ENCODE assay signal across 8 cellular contexts in genomic region chr1:112707217-112708001, GRCh38. TPM values are rescaled to one million over a fixed set of nuclear protein-coding genes. Genes with fewer than 3 reads are reported as not detected.
DNase-seq lines count a peak whose midpoint lies in the region; TF ChIP-seq lines count a peak whose summit lies in the region.

No MANE protein-coding gene starts in this region.

- H3K4me3 ChIP-seq in GM06990 (replicated peaks; ENCODE audit: low read depth, low read length) (peak overlapping the region; percentile 85), H7 (ENCODE audit: insufficient read depth, low read depth, low read length) (peak overlapping the region; percentile 92), LNCaP clone FGC (ENCODE audit: low read depth, low read length) (peak overlapping the region; percentile 88), neutrophil (ENCODE audit: low read depth in 1 of 2, low read length in 1 of 2) (peak overlapping the region; percentile 59 to 63)

- TF ChIP-seq CTCF in GM06990 (IDR thresholded peaks at IDR 0.05; ENCODE audit: insufficient read depth, low read length, poor library complexity, severe bottlenecking) (peak; percentile 97), LNCaP clone FGC (IDR thresholded peaks at IDR 0.05; ENCODE audit: control insufficient read depth, extremely low read depth, insufficient read depth) (peak; percentile 98), neutrophil (IDR thresholded peaks at IDR 0.05) (peak; percentile 77), type B pancreatic cell (conservative IDR thresholded peaks at IDR 0.05) (peak; percentile 95)

- H3K36me3 ChIP-seq in GM06990 (ENCODE audit: control insufficient read depth, insufficient read depth, low read length) (0 out of 2 replicates have a peak, but pooled peaks cover 2% of the 10 kb centered on the region), H7 (replicated peaks; ENCODE audit: control insufficient read depth, insufficient read depth, low read length) (peaks cover 3% of the 10 kb centered on the region), neutrophil (no peaks in the 10 kb centered on the region)

- H3K27ac Mint-ChIP-seq in activated naive CD4-positive, alpha-beta T cell treated with anti-CD3 and anti-CD28 coated beads, Interleukin-2, amount 50 U/mL, for 24 hours: no peak overlapping the region
- H3K27ac Mint-ChIP-seq in type B pancreatic cell: peak overlapping the region; percentile 82

- H3K9me3 Mint-ChIP-seq in activated naive CD4-positive, alpha-beta T cell treated with anti-CD3 and anti-CD28 coated beads, Interleukin-2, amount 50 U/mL, for 24 hours: no peaks in the 10 kb centered on the region
- no peaks in the 10 kb centered on the region for H3K9me3 Mint-ChIP-seq in type B pancreatic cell

- peaks cover 37% of the 10 kb centered on the region for H3K4me1 Mint-ChIP-seq in activated naive CD4-positive, alpha-beta T cell treated with anti-CD3 and anti-CD28 coated beads, Interleukin-2, amount 50 U/mL, for 24 hours
- peaks cover 35% of the 10 kb centered on the region for H3K4me1 Mint-ChIP-seq in type B pancreatic cell (ENCODE audit: unreplicated experiment)

- H3K27ac ChIP-seq in neutrophil: no peak overlapping the region

- peak overlapping the region; percentile 69 for H3K4me3 Mint-ChIP-seq in activated naive CD4-positive, alpha-beta T cell treated with anti-CD3 and anti-CD28 coated beads, Interleukin-2, amount 50 U/mL, for 24 hours
- H3K4me3 Mint-ChIP-seq in type B pancreatic cell: peak overlapping the region; percentile 87

- H3K27me3 ChIP-seq in GM06990 (replicated peaks; ENCODE audit: control insufficient read depth, insufficient read depth, low read length) (no peaks in the 10 kb centered on the region), H7 (ENCODE audit: control insufficient read depth, insufficient read depth, low read length) (peaks cover 37% of the 10 kb centered on the region), neutrophil (peaks cover 100% of the 10 kb centered on the region)

- H3K4me1 ChIP-seq in neutrophil (ENCODE audit: control insufficient read depth in 1 of 2, insufficient read depth in 1 of 2, low read depth in 1 of 2, low read length in 1 of 2): peaks cover 4 to 9% of the 10 kb centered on the region in 2 experiments

- H3K36me3 Mint-ChIP-seq in activated naive CD4-positive, alpha-beta T cell treated with anti-CD3 and anti-CD28 coated beads, Interleukin-2, amount 50 U/mL, for 24 hours: no peaks in the 10 kb centered on the region
- peaks cover 3% of the 10 kb centered on the region for H3K36me3 Mint-ChIP-seq in type B pancreatic cell

- H3K27me3 Mint-ChIP-seq in activated naive CD4-positive, alpha-beta T cell treated with anti-CD3 and anti-CD28 coated beads, Interleukin-2, amount 50 U/mL, for 24 hours: no peaks in the 10 kb centered on the region
- H3K27me3 Mint-ChIP-seq in type B pancreatic cell: peaks cover 33% of the 10 kb centered on the region

- no peaks in the 10 kb centered on the region for H3K9me3 ChIP-seq in neutrophil

- DNase-seq in GM06990 (ENCODE audit: extremely low read depth, insufficient read length): peak; percentile 84
- DNase-seq in H7: peak; percentile 97
- DNase-seq in LNCaP clone FGC (ENCODE audit: low read depth): no peak
- peak; percentile 84 for DNase-seq in SK-MEL-5 (ENCODE audit: low read depth, low spot score)
- peak; percentile 81 for DNase-seq in globus pallidus (ENCODE audit: low spot score)
- peak; percentile 88 for DNase-seq in type B pancreatic cell (ENCODE audit: extremely low spot score, unreplicated experiment)

- in situ Hi-C loops in SK-MEL-5 (cut with HindIII; ENCODE audit: low pct_unique_long_range_greater_than_20kb, low sequenced_read_pairs): no loop called here

RNA-seq across cellular contexts. Expression of gene RHOC, which starts 0.5 kb away (rescaled TPM):
- total RNA-seq in H7 (2014; rRNA removed; shearing (Covaris generic)): 71.9 and 121 TPM in 2 replicates
- 100 and 125 TPM in 2 replicates for total RNA-seq in SK-MEL-5 (2014; rRNA removed; shearing (Covaris generic))
- polyA plus RNA-seq in SK-MEL-5 (2015; cell fraction: cytosol; rRNA removed): 142 and 159 TPM in 2 replicates
- polyA plus RNA-seq in SK-MEL-5 (2015; cell fraction: nucleus; rRNA removed): 61.4 and 72.8 TPM in 2 replicates
- total RNA-seq in type B pancreatic cell (ENCODE audit: low replicate concordance): 131 and 173 TPM in 2 replicates

RNA-seq across cellular contexts. Expression of gene PPM1J, which starts 7.7 kb away (rescaled TPM):
- 4.6 and 7.7 TPM in 2 replicates for total RNA-seq in H7 (2014; rRNA removed; shearing (Covaris generic))
- 0.40 and 0.61 TPM in 2 replicates for total RNA-seq in SK-MEL-5 (2014; rRNA removed; shearing (Covaris generic))
- polyA plus RNA-seq in SK-MEL-5 (2015; cell fraction: cytosol; rRNA removed): 1.2 and 1.6 TPM in 2 replicates
- polyA plus RNA-seq in SK-MEL-5 (2015; cell fraction: nucleus; rRNA removed): 2.5 and 14.7 TPM in 2 replicates
- 2.5 and 2.6 TPM in 2 replicates for total RNA-seq in type B pancreatic cell (ENCODE audit: low replicate concordance)

RNA-seq across cellular contexts. Expression of gene MOV10, which starts 33.0 kb away (rescaled TPM):
- 54.5 and 57.1 TPM in 2 replicates for total RNA-seq in H7 (2014; rRNA removed; shearing (Covaris generic))
- total RNA-seq in SK-MEL-5 (2014; rRNA removed; shearing (Covaris generic)): 29.1 TPM in 2 replicates
- 36.1 and 61.7 TPM in 2 replicates for polyA plus RNA-seq in SK-MEL-5 (2015; cell fraction: cytosol; rRNA removed)
- polyA plus RNA-seq in SK-MEL-5 (2015; cell fraction: nucleus; rRNA removed): 221 and 258 TPM in 2 replicates
- 113 and 128 TPM in 2 replicates for total RNA-seq in type B pancreatic cell (ENCODE audit: low replicate concordance)
